ENCODE assay signal across 8 cellular contexts in genomic region chr19:18153555-18154134, GRCh38. TPM values are rescaled to one million over a fixed set of nuclear protein-coding genes. Genes with fewer than 3 reads are reported as not detected.
DNase-seq lines count a peak whose midpoint lies in the region; ATAC-seq and TF ChIP-seq lines count a peak whose summit lies in the region.

No MANE protein-coding gene starts in this region.

- H3K36me3 ChIP-seq in heart right ventricle, result peaks cover 0 to 20% (median 0%) of the 10 kb centered on the region in 9 donors

- H3K4me3 ChIP-seq in heart right ventricle (peak overlapping the region; percentile 79 to 96 (median 89)), fibroblast of the aortic adventitia (ENCODE audit: low read depth, low read length) (peak overlapping the region; percentile 91)

- H3K4me1 Mint-ChIP-seq in activated CD4-positive, alpha-beta T cell treated with anti-CD3 and anti-CD28 coated beads, Interleukin-2, amount 10 ng/mL, durations not matched to agents 24 days and 14 days, result peaks cover 24% of the 10 kb centered on the region

- peak overlapping the region; percentile 47 to 97 (median 94) for H3K27ac ChIP-seq in heart right ventricle

- peaks cover 10 to 50% (median 40%) of the 10 kb centered on the region in 9 donors for H3K4me1 ChIP-seq in heart right ventricle

- ATAC-seq in heart right ventricle (peak in 2 of 8 donors; percentile 1 to 3), Right ventricle myocardium inferior (no peak), sciatic nerve (no peak), GM18909 (IDR thresholded peaks at IDR 0.05; ENCODE audit: poor library complexity, unreplicated experiment) (no peak), GM21423 (IDR thresholded peaks at IDR 0.05; ENCODE audit: unreplicated experiment) (no peak)

- H3K4me3 Mint-ChIP-seq in activated CD4-positive, alpha-beta T cell treated with anti-CD3 and anti-CD28 coated beads, Interleukin-2, amount 10 ng/mL, durations not matched to agents 24 days and 14 days, result peak overlapping the region; percentile 88

- no peaks in the 10 kb centered on the region for H3K27me3 ChIP-seq in heart right ventricle

- no peak for TF ChIP-seq CTCF in heart right ventricle (IDR thresholded peaks at IDR 0.05)
- no peak for TF ChIP-seq CTCF in fibroblast of the aortic adventitia (IDR thresholded peaks at IDR 0.05; ENCODE audit: insufficient read depth, low read length)

- peak overlapping the region; percentile 91 for H3K27ac Mint-ChIP-seq in activated CD4-positive, alpha-beta T cell treated with anti-CD3 and anti-CD28 coated beads, Interleukin-2, amount 10 ng/mL, durations not matched to agents 24 days and 14 days

- H3K36me3 Mint-ChIP-seq in activated CD4-positive, alpha-beta T cell treated with anti-CD3 and anti-CD28 coated beads, Interleukin-2, amount 10 ng/mL, durations not matched to agents 24 days and 14 days (ENCODE audit: low read depth), result peaks cover 13% of the 10 kb centered on the region

- intact Hi-C loops in heart right ventricle (cut with DNase I), result loop anchor here in 3 of 10 donors (2.0 to 5.0 kb wide), 2 partner anchors 36 to 71 kb away; no protein-coding TSS in a partner anchor
- intact Hi-C loops in Right ventricle myocardium inferior (cut with DNase I), result loop anchor here (2.0 to 5.0 kb wide), 2 partner anchors 35 to 49 kb away; partner anchors contain the start of gene RAB3A
- intact Hi-C loops in activated CD4-positive, alpha-beta T cell treated with anti-CD3 and anti-CD28 coated beads, Interleukin-2, amount 10 ng/mL, durations not matched to agents 24 days and 14 days (cut with micrococcal nuclease), result loop anchor here (1.0 to 2.0 kb wide), 4 partner anchors 8 to 205 kb away; partner anchors contain the start of gene MPV17L2
- intact Hi-C loops in sciatic nerve (cut with DNase I), result no loop called here

- no peaks in the 10 kb centered on the region for H3K27me3 Mint-ChIP-seq in activated CD4-positive, alpha-beta T cell treated with anti-CD3 and anti-CD28 coated beads, Interleukin-2, amount 10 ng/mL, durations not matched to agents 24 days and 14 days

- H3K9me3 ChIP-seq in heart right ventricle, result no peaks in the 10 kb centered on the region

- DNase-seq in heart right ventricle, result no peak
- DNase-seq in Right ventricle myocardium inferior (ENCODE audit: missing footprints), result no peak
- peak; percentile 80 for DNase-seq in activated CD4-positive, alpha-beta T cell treated with anti-CD3 and anti-CD28 coated beads, Interleukin-2, amount 10 ng/mL, durations not matched to agents 24 days and 14 days
- DNase-seq in fibroblast of the aortic adventitia (ENCODE audit: low read depth), result no peak
- peak; percentile 75 for DNase-seq in sciatic nerve (ENCODE audit: low spot score)
- DNase-seq in NCI-H226, result no peak

- H3K9me3 Mint-ChIP-seq in activated CD4-positive, alpha-beta T cell treated with anti-CD3 and anti-CD28 coated beads, Interleukin-2, amount 10 ng/mL, durations not matched to agents 24 days and 14 days, result no peaks in the 10 kb centered on the region

- WGBS in heart right ventricle, 2 donors, result 2 to 3% methylated on average over 37 to 38 of the region's 38 CpGs

RNA-seq across cellular contexts. Expression of gene PIK3R2, which starts 0.7 kb away (rescaled TPM):
- total RNA-seq in heart right ventricle (10 to 100 TPM; 15.7 to 29.1 (median 22.3) TPM), Right ventricle myocardium inferior (21.7 TPM), fibroblast of the aortic adventitia (ENCODE audit: low replicate concordance) (36.7 and 41.3 TPM in 2 replicates), sciatic nerve (19.5 TPM)
- polyA plus RNA-seq in heart right ventricle, result 1 to 10 TPM; 2.3 to 6.7 TPM
- total RNA-seq in activated CD4-positive, alpha-beta T cell treated with anti-CD3 and anti-CD28 coated beads, Interleukin-2, amount 10 ng/mL, durations not matched to agents 24 days and 14 days, result 19.6 and 20.7 TPM in 2 replicates

RNA-seq across cellular contexts. Expression of gene IFI30, which starts 20.0 kb away (rescaled TPM):
- total RNA-seq in heart right ventricle (100 to 1,000 TPM in 1 of 10 donors, 10 to 100 TPM in 7, 1 to 10 TPM in 2; 6.5 to 241 (median 11.9) TPM), Right ventricle myocardium inferior (32.5 TPM), fibroblast of the aortic adventitia (ENCODE audit: low replicate concordance) (0.90 and 23.1 TPM in 2 replicates), sciatic nerve (82.2 TPM)
- polyA plus RNA-seq in heart right ventricle, result 10 to 100 TPM in 1 of 2 donors, 1 to 10 TPM in 1; 9.7 to 31.2 TPM
- total RNA-seq in activated CD4-positive, alpha-beta T cell treated with anti-CD3 and anti-CD28 coated beads, Interleukin-2, amount 10 ng/mL, durations not matched to agents 24 days and 14 days, result 49.4 and 52.7 TPM in 2 replicates

RNA-seq across cellular contexts. Expression of gene MPV17L2, which starts 39.4 kb away (rescaled TPM):
- total RNA-seq in heart right ventricle, result 10 to 100 TPM; 10.6 to 16.5 (median 14.5) TPM
- 10 to 100 TPM; 23.0 to 61.9 TPM for polyA plus RNA-seq in heart right ventricle
- total RNA-seq in Right ventricle myocardium inferior, result 12.0 TPM
- 18.4 and 20.9 TPM in 2 replicates for total RNA-seq in activated CD4-positive, alpha-beta T cell treated with anti-CD3 and anti-CD28 coated beads, Interleukin-2, amount 10 ng/mL, durations not matched to agents 24 days and 14 days
- 4.4 and 11.7 TPM in 2 replicates for total RNA-seq in fibroblast of the aortic adventitia (ENCODE audit: low replicate concordance)
- 9.2 TPM for total RNA-seq in sciatic nerve

RNA-seq across cellular contexts. Expression of gene RAB3A, which starts 50.2 kb away (rescaled TPM):
- total RNA-seq in heart right ventricle (10 to 100 TPM; 24.1 to 36.3 (median 31.4) TPM), Right ventricle myocardium inferior (25.4 TPM), fibroblast of the aortic adventitia (ENCODE audit: low replicate concordance) (2.8 TPM in 1 of 2 replicates, not detected in the other), sciatic nerve (2.9 TPM)
- 10 to 100 TPM in 1 of 2 donors, 1 to 10 TPM in 1; 7.8 to 16.7 TPM for polyA plus RNA-seq in heart right ventricle
- 9.6 and 10.3 TPM in 2 replicates for total RNA-seq in activated CD4-positive, alpha-beta T cell treated with anti-CD3 and anti-CD28 coated beads, Interleukin-2, amount 10 ng/mL, durations not matched to agents 24 days and 14 days

RNA-seq across cellular contexts. Expression of gene MAST3, which starts 56.1 kb away (rescaled TPM):
- total RNA-seq in heart right ventricle, result 1 to 10 TPM; 2.8 to 6.4 (median 4.6) TPM
- 1 to 10 TPM; 1.5 to 2.6 TPM for polyA plus RNA-seq in heart right ventricle
- total RNA-seq in Right ventricle myocardium inferior, result 5.5 TPM
- total RNA-seq in activated CD4-positive, alpha-beta T cell treated with anti-CD3 and anti-CD28 coated beads, Interleukin-2, amount 10 ng/mL, durations not matched to agents 24 days and 14 days, result 16.2 and 17.2 TPM in 2 replicates
- 2.4 and 3.1 TPM in 2 replicates for total RNA-seq in fibroblast of the aortic adventitia (ENCODE audit: low replicate concordance)
- total RNA-seq in sciatic nerve, result 20.1 TPM

Comparison
In these comparisons a context has a peak if more than half of its experiments do, and no peak if none do; other contexts are left out.
1. DNase-seq: peak in activated CD4-positive, alpha-beta T cell treated with anti-CD3 and anti-CD28 coated beads, Interleukin-2, amount 10 ng/mL, durations not matched to agents 24 days and 14 days (single experiment) and sciatic nerve (single experiment); none in heart right ventricle (0 of 2), Right ventricle myocardium inferior (single experiment), fibroblast of the aortic adventitia (single experiment) and NCI-H226 (single experiment).